In genomic region chr7:43193905-43194304, GRCh38 we compare ENCODE assay signal across 29 cellular contexts.
"Had no signal": no experiment of that assay in that cellular context is flagged by ENCODE, and none has a peak within 500 bp of the region (broad histone marks: within the 10 kb centered on the region; RNA-seq: fewer than 3 reads in every experiment).

No MANE protein-coding gene starts in this region.

- H3K36me3 ChIP-seq: breast epithelium, gastroesophageal sphincter, left ventricle myocardium inferior, pancreas, prostate gland, sigmoid colon, upper lobe of right lung, WERI-Rb-1 had no signal

- H3K79me2 ChIP-seq: hepatocyte had no signal

- H3K4me2 ChIP-seq: hepatocyte had no signal

- H3K27me3 ChIP-seq: breast epithelium, hepatocyte, pancreas, sigmoid colon, upper lobe of right lung had no signal

- DNase-seq: activated CD4-positive, alpha-beta memory T cell treated with anti-CD3 and anti-CD28 coated beads, Interleukin-2, amount 10 ng/mL, durations not matched to agents 7 days and 5 days; activated CD4-positive, alpha-beta T cell treated with anti-CD3 and anti-CD28 coated beads, Interleukin-2, amount 10 ng/mL, durations not matched to agents 24 days and 14 days; activated CD4-positive, CD25-positive, alpha-beta regulatory T cell treated with anti-CD3 and anti-CD28 coated beads, Interleukin-2, amount 50 U/mL, for 72 hours; activated CD8-positive, alpha-beta memory T cell treated with anti-CD3 and anti-CD28 coated beads, Interleukin-2, amount 50 U/mL, for 48 hours; activated naive CD8-positive, alpha-beta T cell treated with anti-CD3 and anti-CD28 coated beads, Interleukin-2, amount 50 U/mL, for 24 hours; activated T-cell treated with anti-CD3 and anti-CD28 coated beads, Interleukin-2, amount 50 U/mL, for 4 hours; amygdala; central memory CD4-positive, alpha-beta T cell; left ventricle myocardium inferior; mucosa of descending colon; nephron progenitor cell; pancreas; sigmoid colon; small intestine; stimulated activated CD4-positive, alpha-beta T cell treated with anti-CD3 and anti-CD28 coated beads, Interleukin-4, amount 100 ng/mL, for 24 hours; substantia nigra; T-helper 17 cell; T1000; upper lobe of right lung; WERI-Rb-1 had no signal

- H3K4me3 ChIP-seq: breast epithelium, gastroesophageal sphincter, hepatocyte, left ventricle myocardium inferior, lung, mucosa of descending colon, pancreas, prostate gland, sigmoid colon, upper lobe of right lung had no signal

- H3K27me3 Mint-ChIP-seq: activated CD4-positive, alpha-beta memory T cell treated with anti-CD3 and anti-CD28 coated beads, Interleukin-2, amount 10 ng/mL, durations not matched to agents 7 days and 5 days; activated CD4-positive, alpha-beta T cell treated with anti-CD3 and anti-CD28 coated beads, Interleukin-2, amount 10 ng/mL, durations not matched to agents 24 days and 14 days had no signal

- H3K4me1 ChIP-seq: breast epithelium, gastroesophageal sphincter, left ventricle myocardium inferior, pancreas, prostate gland, sigmoid colon, upper lobe of right lung had no signal

- ATAC-seq: activated naive CD8-positive, alpha-beta T cell treated with anti-CD3 and anti-CD28 coated beads, Interleukin-2, amount 50 U/mL, for 24 hours; activated T-cell treated with anti-CD3 and anti-CD28 coated beads, Interleukin-2, amount 50 U/mL, for 4 hours; activated T-helper 17 cell treated with anti-CD3 and anti-CD28 coated beads, Interleukin-2, amount 50 U/mL, for 72 hours; gastroesophageal sphincter; mucosa of descending colon; pancreas; stimulated activated effector memory CD8-positive, alpha-beta T cell treated with anti-CD3 and anti-CD28 coated beads, Interleukin-12 subunit alpha, Interleukin-12 subunit beta, amount 100 ng/mL, for 72 hours; T-helper 17 cell; upper lobe of right lung had no signal

- H3K4me3 Mint-ChIP-seq: activated CD4-positive, alpha-beta memory T cell treated with anti-CD3 and anti-CD28 coated beads, Interleukin-2, amount 10 ng/mL, durations not matched to agents 7 days and 5 days; activated CD4-positive, alpha-beta T cell treated with anti-CD3 and anti-CD28 coated beads, Interleukin-2, amount 10 ng/mL, durations not matched to agents 24 days and 14 days; activated naive CD4-positive, alpha-beta T cell treated with anti-CD3 and anti-CD28 coated beads, Interleukin-2, amount 50 U/mL, for 24 hours; activated naive CD8-positive, alpha-beta T cell treated with anti-CD3 and anti-CD28 coated beads, Interleukin-2, amount 50 U/mL, for 24 hours; activated T-cell treated with anti-CD3 and anti-CD28 coated beads, Interleukin-2, amount 50 U/mL, for 4 hours; activated T-helper 17 cell treated with anti-CD3 and anti-CD28 coated beads, Interleukin-2, amount 50 U/mL, for 72 hours; nephron progenitor cell; stimulated activated effector memory CD8-positive, alpha-beta T cell treated with anti-CD3 and anti-CD28 coated beads, Interleukin-12 subunit alpha, Interleukin-12 subunit beta, amount 100 ng/mL, for 72 hours; stimulated activated naive CD8-positive, alpha-beta T cell treated with anti-CD3 and anti-CD28 coated beads, Interleukin-15, Interleukin-2, amounts not matched to agents 100 ng/mL and 50 ng/mL, for 24 hours; T-helper 17 cell had no signal

- H2AFZ ChIP-seq: hepatocyte had no signal

- H3K4me1 Mint-ChIP-seq: activated CD4-positive, alpha-beta memory T cell treated with anti-CD3 and anti-CD28 coated beads, Interleukin-2, amount 10 ng/mL, durations not matched to agents 7 days and 5 days; activated CD4-positive, alpha-beta T cell treated with anti-CD3 and anti-CD28 coated beads, Interleukin-2, amount 10 ng/mL, durations not matched to agents 24 days and 14 days; activated naive CD4-positive, alpha-beta T cell treated with anti-CD3 and anti-CD28 coated beads, Interleukin-2, amount 50 U/mL, for 24 hours; activated naive CD8-positive, alpha-beta T cell treated with anti-CD3 and anti-CD28 coated beads, Interleukin-2, amount 50 U/mL, for 24 hours; activated T-helper 17 cell treated with anti-CD3 and anti-CD28 coated beads, Interleukin-2, amount 50 U/mL, for 72 hours; stimulated activated effector memory CD8-positive, alpha-beta T cell treated with anti-CD3 and anti-CD28 coated beads, Interleukin-12 subunit alpha, Interleukin-12 subunit beta, amount 100 ng/mL, for 72 hours; T-helper 17 cell had no signal

- H3K27ac ChIP-seq: breast epithelium, gastroesophageal sphincter, hepatocyte, left ventricle myocardium inferior, pancreas, prostate gland, sigmoid colon, upper lobe of right lung, WERI-Rb-1 had no signal

- H3K9me3 ChIP-seq: breast epithelium, gastroesophageal sphincter, left ventricle myocardium inferior, mucosa of descending colon, pancreas, prostate gland, sigmoid colon, upper lobe of right lung had no signal

- H3K9me3 Mint-ChIP-seq: activated CD4-positive, alpha-beta memory T cell treated with anti-CD3 and anti-CD28 coated beads, Interleukin-2, amount 10 ng/mL, durations not matched to agents 7 days and 5 days; activated CD4-positive, alpha-beta T cell treated with anti-CD3 and anti-CD28 coated beads, Interleukin-2, amount 10 ng/mL, durations not matched to agents 24 days and 14 days; activated naive CD4-positive, alpha-beta T cell treated with anti-CD3 and anti-CD28 coated beads, Interleukin-2, amount 50 U/mL, for 24 hours; activated naive CD8-positive, alpha-beta T cell treated with anti-CD3 and anti-CD28 coated beads, Interleukin-2, amount 50 U/mL, for 24 hours; activated T-cell treated with anti-CD3 and anti-CD28 coated beads, Interleukin-2, amount 50 U/mL, for 4 hours; activated T-helper 17 cell treated with anti-CD3 and anti-CD28 coated beads, Interleukin-2, amount 50 U/mL, for 72 hours; nephron progenitor cell; stimulated activated effector memory CD8-positive, alpha-beta T cell treated with anti-CD3 and anti-CD28 coated beads, Interleukin-12 subunit alpha, Interleukin-12 subunit beta, amount 100 ng/mL, for 72 hours; stimulated activated naive CD8-positive, alpha-beta T cell treated with anti-CD3 and anti-CD28 coated beads, Interleukin-15, Interleukin-2, amounts not matched to agents 100 ng/mL and 50 ng/mL, for 24 hours had no signal

- H3K36me3 Mint-ChIP-seq: activated naive CD4-positive, alpha-beta T cell treated with anti-CD3 and anti-CD28 coated beads, Interleukin-2, amount 50 U/mL, for 24 hours; stimulated activated effector memory CD8-positive, alpha-beta T cell treated with anti-CD3 and anti-CD28 coated beads, Interleukin-12 subunit alpha, Interleukin-12 subunit beta, amount 100 ng/mL, for 72 hours had no signal

- H3K27ac Mint-ChIP-seq: activated CD4-positive, alpha-beta memory T cell treated with anti-CD3 and anti-CD28 coated beads, Interleukin-2, amount 10 ng/mL, durations not matched to agents 7 days and 5 days; activated CD4-positive, alpha-beta T cell treated with anti-CD3 and anti-CD28 coated beads, Interleukin-2, amount 10 ng/mL, durations not matched to agents 24 days and 14 days; activated naive CD4-positive, alpha-beta T cell treated with anti-CD3 and anti-CD28 coated beads, Interleukin-2, amount 50 U/mL, for 24 hours; activated naive CD8-positive, alpha-beta T cell treated with anti-CD3 and anti-CD28 coated beads, Interleukin-2, amount 50 U/mL, for 24 hours; activated T-helper 17 cell treated with anti-CD3 and anti-CD28 coated beads, Interleukin-2, amount 50 U/mL, for 72 hours; nephron progenitor cell; stimulated activated effector memory CD8-positive, alpha-beta T cell treated with anti-CD3 and anti-CD28 coated beads, Interleukin-12 subunit alpha, Interleukin-12 subunit beta, amount 100 ng/mL, for 72 hours; stimulated activated naive CD8-positive, alpha-beta T cell treated with anti-CD3 and anti-CD28 coated beads, Interleukin-15, Interleukin-2, amounts not matched to agents 100 ng/mL and 50 ng/mL, for 24 hours; T-helper 17 cell had no signal
